31 cellular contexts compared by ENCODE assay signal in genomic region chr3:54899273-54899672, GRCh38. TPM values are rescaled to one million over a fixed set of nuclear protein-coding genes. Genes with fewer than 3 reads are reported as not detected.
"Had no signal": no experiment of that assay in that cellular context is flagged by ENCODE, and none has a peak within 500 bp of the region (broad histone marks: within the 10 kb centered on the region; RNA-seq: fewer than 3 reads in every experiment).

No MANE protein-coding gene starts in this region.

- H3K4me1 ChIP-seq: body of pancreas had no signal

- H3K9ac ChIP-seq: SK-N-SH had no signal

- H3K36me3 ChIP-seq: adrenal gland, SJCRH30 had no signal

- H3K9me3 ChIP-seq: adrenal gland, body of pancreas, SK-N-SH had no signal

- DNase-seq: activated B cell treated with CpG ODN at 0.5 μM for 24 hours; activated CD4-positive, alpha-beta memory T cell treated with anti-CD3 and anti-CD28 coated beads for 36 hours; activated CD4-positive, alpha-beta T cell treated with anti-CD3 and anti-CD28 coated beads for 4 hours; activated CD4-positive, alpha-beta T cell treated with anti-CD3 and anti-CD28 coated beads, Interleukin-2, amount 50 U/mL, for 1 hour; activated CD4-positive, CD25-positive, alpha-beta regulatory T cell treated with anti-CD3 and anti-CD28 coated beads, Interleukin-2, amount 50 U/mL, for 72 hours; activated CD8-positive, alpha-beta memory T cell treated with anti-CD3 and anti-CD28 coated beads, Interleukin-2, amount 50 U/mL, for 4 hours; activated gamma-delta T cell treated with Interleukin-2 at 50 U/mL for 16 hours; activated naive CD4-positive, alpha-beta T cell treated with anti-CD3 and anti-CD28 coated beads for 36 hours; activated T-cell treated with anti-CD3 and anti-CD28 coated beads for 4 hours; activated T-cell treated with anti-CD3 and anti-CD28 coated beads, Interleukin-2, amount 50 U/mL, for 4 hours; adrenal gland; body of pancreas; caudate nucleus; cerebellar nuclear complex; Kasumi-1; KG1; NCI-H1092 treated with DMSO at 0.1 percent for 48 hours; NCI-H187; NCI-H2029 treated with DMSO at 0.1 percent for 48 hours; NCI-H2107; NCI-H2171; NCI-H510A; OCI-M1; SHP77; SJCRH30; SK-N-SH had no signal

- H3K4me2 ChIP-seq: SK-N-SH had no signal

- H3K4me3 ChIP-seq: adrenal gland, body of pancreas, SJCRH30 had no signal

- ATAC-seq: activated naive CD4-positive, alpha-beta T cell treated with anti-CD3 and anti-CD28 coated beads, Interleukin-2, amount 50 U/mL, for 72 hours; activated T-cell treated with anti-CD3 and anti-CD28 coated beads, Interleukin-2, amount 50 U/mL, for 4 hours; body of pancreas; Panc1 had no signal

- H3K27ac ChIP-seq: adrenal gland, body of pancreas, SJCRH30 had no signal

- H3K27me3 ChIP-seq: adrenal gland, body of pancreas, SJCRH30 had no signal

RNA-seq across cellular contexts. Expression of gene LRTM1, which starts 28.6 kb away (rescaled TPM):
- total RNA-seq: activated B cell treated with CpG ODN at 0.5 μM for 24 hours; activated CD4-positive, alpha-beta memory T cell treated with anti-CD3 and anti-CD28 coated beads for 36 hours; activated naive CD4-positive, alpha-beta T cell treated with anti-CD3 and anti-CD28 coated beads for 36 hours; activated naive CD4-positive, alpha-beta T cell treated with anti-CD3 and anti-CD28 coated beads, Interleukin-2, amount 50 U/mL, for 72 hours; activated T-cell treated with anti-CD3 and anti-CD28 coated beads, Interleukin-2, amount 50 U/mL, for 4 hours; activated T-helper 1 cell treated with anti-CD3 and anti-CD28 coated beads, Interleukin-12 subunit alpha, Interleukin-12 subunit beta, Interleukin-2, Interleukin-4 antibody, amounts not matched to agents 30 ng/mL and 10 ng/mL and 1 ng/mL, durations not matched to agents 14 hours and 24 hours and 36 hours; adrenal gland; astrocyte; body of pancreas; bronchial epithelial cell had no signal
